In the genomic region with DNA sequence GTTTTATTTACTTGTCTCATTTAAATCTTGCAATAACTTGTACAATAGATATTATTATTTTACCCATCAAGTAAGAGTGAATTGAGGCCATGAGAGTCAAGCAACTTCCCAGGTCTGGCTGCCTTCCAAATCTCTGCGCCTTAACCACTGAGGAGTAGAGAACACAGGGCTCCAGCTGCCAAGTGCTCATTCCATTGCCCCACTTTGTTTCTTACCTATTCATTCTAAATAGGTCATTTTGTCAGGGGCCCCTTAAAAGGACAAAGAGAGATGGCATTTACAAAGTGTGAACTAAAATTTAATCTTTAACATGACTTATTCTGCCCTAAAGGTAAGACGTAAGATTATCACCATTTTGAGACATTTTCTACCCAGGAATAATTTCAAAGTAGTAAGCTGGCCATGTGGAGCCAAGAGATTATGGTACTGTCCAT, we compare ENCODE assay signal across 1 cellular context.
TF ChIP-seq lines count a peak whose summit lies in the region.

No MANE protein-coding gene starts in this region.

TF ChIP-seq in SK-N-SH, 30 proteins besides CTCF, POLR2A, EP300 and RAD21 (continued from another document):
- peak; percentile 42; the same call in 1 of the 2 replicates for TF ChIP-seq MXI1 (IDR thresholded peaks at IDR 0.05; ENCODE audit: low read depth, low read length)
